ENCODE assay signal across 8 cellular contexts in the genomic region with DNA sequence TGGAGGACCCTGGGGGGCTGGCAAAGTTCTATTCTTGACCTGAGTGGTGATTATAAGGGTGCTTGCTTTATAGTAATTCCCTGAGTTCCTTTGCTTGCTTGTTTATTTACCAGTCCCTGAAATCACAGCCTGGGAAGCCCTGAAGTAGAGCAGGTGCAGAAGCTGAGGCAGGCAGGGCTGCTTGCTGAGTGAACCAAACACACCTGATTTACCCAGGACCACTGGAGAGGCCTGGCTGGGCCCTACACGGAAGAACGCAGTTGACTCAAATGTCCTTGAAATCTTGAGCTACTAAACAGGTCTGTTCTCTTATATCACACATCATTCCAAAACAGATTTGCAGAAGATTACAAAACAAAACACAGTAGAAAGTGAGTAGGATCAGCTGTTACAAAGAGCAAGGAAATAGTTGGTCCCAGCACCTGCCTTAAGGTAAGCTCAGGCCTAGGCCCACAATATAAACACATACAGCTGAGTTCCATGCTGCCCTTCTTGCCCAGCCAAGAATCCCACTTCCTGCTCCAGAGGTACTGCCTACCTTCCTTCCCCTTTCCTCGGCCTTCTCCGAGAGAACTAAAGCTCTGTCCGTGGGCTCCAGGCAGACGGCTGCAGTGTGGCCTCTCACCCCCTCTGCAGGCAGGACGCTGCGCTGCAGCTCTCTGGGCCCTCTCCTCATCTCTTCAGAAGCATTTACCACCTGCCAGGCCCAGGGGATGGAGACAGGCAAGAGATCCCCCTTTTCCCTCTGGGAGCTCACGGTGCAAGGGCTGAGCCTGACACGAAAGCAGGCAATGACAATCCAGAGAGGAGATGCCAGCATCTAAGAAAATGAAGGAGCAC. TPM values are rescaled to one million over a fixed set of nuclear protein-coding genes. Genes with fewer than 3 reads are reported as not detected.
DNase-seq lines count a peak whose midpoint lies in the region; FAIRE-seq and TF ChIP-seq lines count a peak whose summit lies in the region.

No MANE protein-coding gene starts in this region.

- DNase-seq in EL, result peak; percentile 63
- DNase-seq in H4 (ENCODE audit: low spot score), result peak; percentile 70
- DNase-seq in MV-4-11 (lab: John Stamatoyannopoulos, UW), result peak; percentile 71
- DNase-seq in SK-N-DZ (ENCODE audit: low spot score), result peak; percentile 66
- peak; percentile 71 for DNase-seq in activated naive CD4-positive, alpha-beta T cell treated with anti-CD3 and anti-CD28 coated beads, Interleukin-2, amount 50 U/mL, for 16 hours
- DNase-seq in glutamatergic neuron, result peak; percentile 90
- DNase-seq in posterior cingulate gyrus, result peak; percentile 61 to 97 (median 82)
- peak; percentile 82 for DNase-seq in urothelium cell line (ENCODE audit: low spot score)

- TF ChIP-seq CTCF in glutamatergic neuron (IDR thresholded peaks at IDR 0.05; ENCODE audit: partially characterized antibody, unreplicated experiment), result peak; percentile 81

- no peak overlapping the region for H3K4me3 Mint-ChIP-seq in glutamatergic neuron (ENCODE audit: unreplicated experiment)

- peaks cover 6% of the 10 kb centered on the region for H3K9me3 Mint-ChIP-seq in glutamatergic neuron (ENCODE audit: unreplicated experiment)

- intact Hi-C loops in posterior cingulate gyrus (cut with DNase I), result loop anchor here (2.0 to 10.0 kb wide), 3 partner anchors 123 to 453 kb away; a partner anchor contains a TSS

- peak overlapping the region; percentile 10 for H3K27ac Mint-ChIP-seq in glutamatergic neuron (ENCODE audit: unreplicated experiment)

- peaks cover 4% of the 10 kb centered on the region for H3K27me3 Mint-ChIP-seq in glutamatergic neuron (ENCODE audit: unreplicated experiment)

- peaks cover 9% of the 10 kb centered on the region for H3K36me3 Mint-ChIP-seq in glutamatergic neuron (ENCODE audit: unreplicated experiment)

- H3K4me1 Mint-ChIP-seq in glutamatergic neuron (ENCODE audit: low read depth, unreplicated experiment), result peaks cover 4% of the 10 kb centered on the region

- peak; percentile 9 for FAIRE-seq in urothelium cell line (lab: Jason Lieb, UNC)

RNA-seq across cellular contexts. Expression of a gene that starts 46.1 kb away (rescaled TPM):
- 0.10 TPM in 1 of 2 replicates, not detected in the other for total RNA-seq in H4 (2014; rRNA removed; shearing (Covaris generic))
- 5.8 and 9.1 TPM in 2 replicates for polyA plus RNA-seq in SK-N-DZ (2014; cell fraction: cytosol; rRNA removed)
- polyA plus RNA-seq in SK-N-DZ (2014; cell fraction: nucleus; rRNA removed), result 2.0 and 2.3 TPM in 2 replicates
- 2.5 TPM for total RNA-seq in glutamatergic neuron (ENCODE audit: unreplicated experiment)

Comparison
In these comparisons a context has a peak if more than half of its experiments do, and no peak if none do; other contexts are left out.
1. Peak in every context shown above with its lines: DNase-seq.